In the genomic region with DNA sequence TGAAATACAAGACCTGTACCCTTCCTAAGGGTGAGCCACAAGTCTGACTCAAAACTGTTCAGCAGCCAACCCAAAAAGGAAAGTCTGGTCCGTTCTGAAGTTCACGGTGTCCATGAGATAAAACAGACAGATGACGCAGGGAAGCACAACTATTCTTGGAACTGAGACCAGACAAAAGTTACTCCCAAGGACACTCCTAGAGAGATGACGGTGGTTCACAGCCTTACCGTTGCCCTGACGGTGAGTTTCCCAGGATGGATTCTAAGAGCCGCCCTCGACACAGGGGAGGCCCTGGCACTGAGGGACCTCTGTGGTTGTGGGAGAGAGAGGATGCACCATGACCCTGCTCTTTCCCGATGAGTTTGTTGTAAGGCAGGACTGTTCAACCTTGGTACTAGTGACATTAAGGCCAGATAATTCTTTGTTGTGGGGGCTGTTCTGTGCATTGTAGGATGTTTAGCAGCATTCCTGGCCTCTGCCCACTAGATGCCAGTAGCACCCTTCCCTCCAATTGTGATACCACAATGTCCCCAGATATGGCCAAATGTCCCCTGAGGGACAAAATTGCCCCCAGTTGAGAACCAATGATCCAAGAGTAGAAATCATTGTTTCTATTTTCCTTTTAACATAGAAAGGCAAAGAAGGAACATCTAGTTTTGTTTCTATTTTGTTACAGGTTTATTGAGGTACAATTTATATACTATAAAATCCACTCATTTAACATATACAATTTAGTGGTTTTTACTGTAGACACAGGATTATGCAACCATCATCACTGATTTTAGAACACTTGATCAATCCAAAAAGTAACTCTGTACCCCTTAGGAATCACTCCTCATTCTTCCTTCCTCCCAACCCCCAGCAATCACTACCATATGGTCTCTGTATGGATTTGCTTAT, we compare ENCODE assay signal across 8 cellular contexts. TPM values are rescaled to one million over a fixed set of nuclear protein-coding genes. Genes with fewer than 3 reads are reported as not detected.
DNase-seq lines count a peak whose midpoint lies in the region; ATAC-seq, FAIRE-seq and TF ChIP-seq lines count a peak whose summit lies in the region.

No MANE protein-coding gene starts in this region.

- H3K9me2 ChIP-seq in Loucy (replicated peaks; ENCODE audit: low read depth, low read length): no peaks in the 10 kb centered on the region
- no peaks in the 10 kb centered on the region for H3K9me2 ChIP-seq in neural cell (ENCODE audit: insufficient read depth, low read length)

- H3K9me3 ChIP-seq in Loucy (ENCODE audit: insufficient read depth, low read depth, low read length) (no peaks in the 10 kb centered on the region), neural cell (ENCODE audit: low read length) (no peaks in the 10 kb centered on the region)

- no peaks in the 10 kb centered on the region for H3K36me3 Mint-ChIP-seq in naive thymus-derived CD8-positive, alpha-beta T cell

- peak; percentile 34 for DNase-seq in EL
- peak; percentile 35 for DNase-seq in cerebellar cortex (ENCODE audit: low spot score)
- DNase-seq in GM12892 (ENCODE audit: insufficient read length): no peak
- DNase-seq in RCC 7860 (ENCODE audit: low spot score): no peak
- no peak for DNase-seq in naive thymus-derived CD8-positive, alpha-beta T cell

- H3K4me2 ChIP-seq in Loucy (ENCODE audit: low read depth, low read length, poor library complexity, severe bottlenecking) (no peak overlapping the region), neural cell (ENCODE audit: low read length) (no peak overlapping the region)

- no peak for FAIRE-seq in GM12892 (lab: Jason Lieb, UNC)
- no peak for FAIRE-seq in RCC 7860 (lab: Jason Lieb, UNC)

- no peak overlapping the region for H3K27ac ChIP-seq in neural cell (ENCODE audit: low read length)

- peak; percentile 71 for TF ChIP-seq CTCF in Loucy (conservative IDR thresholded peaks at IDR 0.05; ENCODE audit: low read length)
- TF ChIP-seq CTCF in neural cell (IDR thresholded peaks at IDR 0.05; ENCODE audit: poor library complexity, severe bottlenecking): peak; percentile 25

- TF ChIP-seq RAD21 in neural cell (conservative IDR thresholded peaks at IDR 0.05): peak; percentile 22

- H3K9ac ChIP-seq in Loucy (ENCODE audit: low read depth, low read length, poor library complexity, severe bottlenecking) (no peak overlapping the region), neural cell (ENCODE audit: low read length) (no peak overlapping the region)

- H3K27ac Mint-ChIP-seq in naive thymus-derived CD8-positive, alpha-beta T cell: no peak overlapping the region

- H3F3A ChIP-seq in Loucy (ENCODE audit: low read depth) (no peaks in the 10 kb centered on the region), neural cell (ENCODE audit: insufficient read depth, low read length, poor library complexity, severe bottlenecking) (no peaks in the 10 kb centered on the region)

- H3K27me3 ChIP-seq in Loucy (ENCODE audit: insufficient read depth, low read length, poor library complexity, severe bottlenecking): no peaks in the 10 kb centered on the region
- H3K27me3 ChIP-seq in neural cell (ENCODE audit: insufficient read depth, low read depth, low read length): no peaks in the 10 kb centered on the region

- TF ChIP-seq POLR2A in GM12892 (IDR thresholded peaks at IDR 0.05; ENCODE audit: low read depth, low read length): no peak

- H3K79me2 ChIP-seq in Loucy (ENCODE audit: insufficient read depth, low read length) (no peaks in the 10 kb centered on the region), neural cell (replicated peaks; ENCODE audit: insufficient read depth, low read length) (no peaks in the 10 kb centered on the region)

- H3K36me3 ChIP-seq in Loucy (ENCODE audit: insufficient read depth, low read length) (no peaks in the 10 kb centered on the region), neural cell (ENCODE audit: insufficient read depth, low read length) (no peaks in the 10 kb centered on the region)

- H2AFZ ChIP-seq in Loucy (ENCODE audit: low read length) (no peak overlapping the region), neural cell (ENCODE audit: low read depth, low read length) (no peak overlapping the region)

- H4K20me1 ChIP-seq in Loucy (ENCODE audit: insufficient read depth, low read length, poor library complexity, severe bottlenecking): no peaks in the 10 kb centered on the region
- H4K20me1 ChIP-seq in neural cell (ENCODE audit: insufficient read depth): no peaks in the 10 kb centered on the region

- peaks cover 0 to 4% (median 1%) of the 10 kb centered on the region in 4 donors for H3K4me1 Mint-ChIP-seq in naive thymus-derived CD8-positive, alpha-beta T cell

- no peak for ATAC-seq in naive thymus-derived CD8-positive, alpha-beta T cell
- ATAC-seq in HG03469 (IDR thresholded peaks at IDR 0.05; ENCODE audit: unreplicated experiment): no peak

- H3K27me3 Mint-ChIP-seq in naive thymus-derived CD8-positive, alpha-beta T cell: peaks cover 0 to 5% (median 0%) of the 10 kb centered on the region in 5 donors

- H3K4me3 Mint-ChIP-seq in naive thymus-derived CD8-positive, alpha-beta T cell: no peak overlapping the region

- H3K9me3 Mint-ChIP-seq in naive thymus-derived CD8-positive, alpha-beta T cell: no peaks in the 10 kb centered on the region

- H3K4me3 ChIP-seq in Loucy (ENCODE audit: low read length, poor library complexity, severe bottlenecking) (no peak overlapping the region), neural cell (ENCODE audit: low read length) (no peak overlapping the region)

- H3K4me1 ChIP-seq in Loucy (ENCODE audit: insufficient read depth, low read length, poor library complexity, severe bottlenecking): no peaks in the 10 kb centered on the region

- TF ChIP-seq EP300 in neural cell (conservative IDR thresholded peaks at IDR 0.05; ENCODE audit: poor library complexity, severe bottlenecking): no peak

- POLR2A ChIA-PET in naive thymus-derived CD8-positive, alpha-beta T cell (lab: Charles Lee): no interaction called here

TF ChIP-seq in neural cell, 6 proteins besides CTCF, POLR2A, EP300 and RAD21:
- TF ChIP-seq TAF1 (IDR thresholded peaks at IDR 0.05; ENCODE audit: low read depth): no peak
- TF ChIP-seq SMC3 (conservative IDR thresholded peaks at IDR 0.05; ENCODE audit: poor library complexity): no peak
- TF ChIP-seq MXI1 (conservative IDR thresholded peaks at IDR 0.05; ENCODE audit: poor library complexity, severe bottlenecking): no peak
- no peak for TF ChIP-seq REST (IDR thresholded peaks at IDR 0.05; ENCODE audit: borderline replicate concordance)
- TF ChIP-seq EZH2 (IDR thresholded peaks at IDR 0.05; ENCODE audit: borderline replicate concordance, insufficient read depth, low read length, poor library complexity, severe bottlenecking): no peak
- TF ChIP-seq POLR2AphosphoS5 (IDR thresholded peaks at IDR 0.05): no peak

RNA-seq across cellular contexts. Expression of gene OR10P1, which starts 23.0 kb away (rescaled TPM):
- not detected in 2 replicates for polyA plus RNA-seq in neural cell
- not detected in 2 replicates for polyA minus RNA-seq in neural cell
- polyA plus RNA-seq in GM12892 (2012; ENCODE audit: missing spikeins): not detected
- total RNA-seq in naive thymus-derived CD8-positive, alpha-beta T cell: not detected
- polyA plus RNA-seq in naive thymus-derived CD8-positive, alpha-beta T cell: not detected

RNA-seq across cellular contexts. Expression of gene ITGA7, which starts 48.0 kb away (rescaled TPM):
- polyA plus RNA-seq in neural cell: 13.5 and 17.1 TPM in 2 replicates
- polyA minus RNA-seq in neural cell: 6.5 and 6.6 TPM in 2 replicates
- 2.2 TPM for polyA plus RNA-seq in GM12892 (2012; ENCODE audit: missing spikeins)
- 1 to 10 TPM; 5.2 to 7.0 TPM for total RNA-seq in naive thymus-derived CD8-positive, alpha-beta T cell
- polyA plus RNA-seq in naive thymus-derived CD8-positive, alpha-beta T cell: 1 to 10 TPM in 2 of 3 donors, not detected in 1; 1.5 to 1.7 TPM

RNA-seq across cellular contexts. Expression of gene BLOC1S1, which starts 56.1 kb away (rescaled TPM):
- polyA plus RNA-seq in neural cell: 217 and 261 TPM in 2 replicates
- polyA minus RNA-seq in neural cell: 24.8 and 35.9 TPM in 2 replicates
- polyA plus RNA-seq in GM12892 (2012; ENCODE audit: missing spikeins): 87.6 TPM
- 10 to 100 TPM; 62.9 to 65.7 TPM for total RNA-seq in naive thymus-derived CD8-positive, alpha-beta T cell
- polyA plus RNA-seq in naive thymus-derived CD8-positive, alpha-beta T cell: 100 to 1,000 TPM in 2 of 3 donors, 10 to 100 TPM in 1; 84.3 to 133 (median 117) TPM

Comparison
In these comparisons a context has a peak if more than half of its experiments do, and no peak if none do; other contexts are left out.
1. DNase-seq: peak in EL (single experiment) and cerebellar cortex (single experiment); none in GM12892 (single experiment), RCC 7860 (single experiment) and naive thymus-derived CD8-positive, alpha-beta T cell (0 of 10).